ENCODE assay signal across 9 cellular contexts in the genomic region with DNA sequence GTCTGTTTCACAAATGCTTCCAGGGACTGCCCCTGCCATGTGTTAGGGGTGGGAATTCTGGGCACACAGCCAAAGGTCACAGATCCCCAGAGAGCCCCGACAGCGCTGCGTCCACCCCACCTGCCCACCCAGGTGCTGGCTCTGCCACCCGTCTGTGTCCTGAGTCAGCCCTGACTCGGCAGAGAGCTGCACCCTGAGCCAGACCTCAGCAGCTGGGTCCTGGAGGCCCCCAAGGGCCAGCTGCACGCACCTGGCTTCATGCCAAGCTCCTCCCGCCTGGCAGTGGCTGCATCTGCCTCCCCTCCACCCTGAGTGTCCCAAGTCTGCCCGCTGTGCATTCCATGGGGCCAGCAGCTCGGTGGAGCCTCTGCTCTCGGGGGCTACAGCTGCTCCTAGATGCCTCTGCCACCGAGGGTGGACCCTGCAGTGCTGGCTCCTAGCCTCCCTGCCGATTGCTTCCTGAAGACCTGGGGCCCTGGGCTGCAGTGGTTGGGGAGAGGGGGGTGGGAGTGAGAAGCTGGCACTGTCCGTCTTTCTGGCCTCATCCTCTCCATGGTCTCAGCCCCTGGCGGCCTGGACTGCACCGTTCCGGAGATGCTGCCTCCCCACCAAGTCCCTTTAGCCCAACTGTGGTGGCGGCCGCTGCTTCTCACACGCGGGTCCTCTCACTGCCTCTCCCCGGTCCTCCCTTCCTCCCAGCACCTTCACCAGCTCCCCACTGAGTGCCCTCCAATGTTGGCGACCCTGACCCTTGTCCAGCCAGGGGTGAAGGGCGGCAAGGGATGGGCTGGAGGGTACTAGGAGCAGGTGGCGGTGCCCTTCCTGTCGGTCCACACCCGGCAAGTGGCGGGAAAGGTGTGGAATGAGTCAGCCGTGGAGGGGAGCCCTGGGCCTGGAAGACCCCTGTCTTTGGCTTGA. TPM values are rescaled to one million over a fixed set of nuclear protein-coding genes. Genes with fewer than 3 reads are reported as not detected.
DNase-seq lines count a peak whose midpoint lies in the region; ATAC-seq and TF ChIP-seq lines count a peak whose summit lies in the region.
"Had no signal": no experiment of that assay in that cellular context is flagged by ENCODE, and none has a peak within 500 bp of the region (broad histone marks: within the 10 kb centered on the region; RNA-seq: fewer than 3 reads in every experiment).

No MANE protein-coding gene starts in this region.

- H3K36me3 ChIP-seq in BJ (ENCODE audit: control insufficient read depth, insufficient read depth, low read length): no peaks in the 10 kb centered on the region; the same call in 1 of the 2 replicates
- H3K36me3 ChIP-seq in kidney epithelial cell (ENCODE audit: control insufficient read depth, insufficient read depth, low read length): no peaks in the 10 kb centered on the region

- ATAC-seq in GM21381 (IDR thresholded peaks at IDR 0.05; ENCODE audit: unreplicated experiment) (no peak), HG03139 (IDR thresholded peaks at IDR 0.05; ENCODE audit: unreplicated experiment) (no peak), GM19328 (IDR thresholded peaks at IDR 0.05; ENCODE audit: unreplicated experiment) (no peak)

- POLR2A ChIA-PET in BJ (lab: Charles Lee): no interaction called here

- H3K4me3 ChIP-seq in BJ (ENCODE audit: low read depth, low read length): no peak overlapping the region
- no peak overlapping the region for H3K4me3 ChIP-seq in kidney epithelial cell (ENCODE audit: low read depth, low read length)

- TF ChIP-seq CTCF in BJ (IDR thresholded peaks at IDR 0.05; ENCODE audit: insufficient read depth, low read depth, low read length): peak; percentile 18; the same call in 1 of the 2 replicates
- TF ChIP-seq CTCF in kidney epithelial cell (IDR thresholded peaks at IDR 0.05; ENCODE audit: insufficient read depth, low read length, poor library complexity, severe bottlenecking): no peak

- 0 out of 2 replicates have a peak, but pooled peaks cover 1% of the 10 kb centered on the region for H3K27me3 ChIP-seq in BJ (ENCODE audit: control insufficient read depth, insufficient read depth, low read length)
- H3K27me3 ChIP-seq in kidney epithelial cell (ENCODE audit: control insufficient read depth, insufficient read depth, low read length): peaks cover 30% of the 10 kb centered on the region

- no peak for DNase-seq in BJ (ENCODE audit: low read depth)
- peak; percentile 59 for DNase-seq in M059J (ENCODE audit: low read depth)
- DNase-seq in RPMI7951 (ENCODE audit: low read depth): peak; percentile 85
- DNase-seq in kidney epithelial cell (ENCODE audit: low read depth): peak; percentile 31
- DNase-seq in OCI-M2 (lab: John Stamatoyannopoulos, UW; ENCODE audit: unreplicated experiment): no peak
- DNase-seq: naive B cell had no signal

- CTCF ChIA-PET in BJ (lab: Yijun Ruan, JAX): interaction anchor here (1.1 to 2.7 kb wide), 4 partner anchors 9 to 32 kb away, joined by 3 to 10 read pairs (median 6); no protein-coding TSS in a partner anchor

RNA-seq across cellular contexts. Expression of a gene that starts 3.0 kb away (rescaled TPM):
- 18.9 and 34.4 TPM in 2 replicates for polyA plus RNA-seq in BJ (2011; rRNA removed)
- polyA minus RNA-seq in BJ (2011; rRNA and poly(A)+ RNA removed): 8.2 and 13.7 TPM in 2 replicates
- total RNA-seq in M059J (2014; rRNA removed; shearing (Covaris generic)): 30.2 and 41.0 TPM in 2 replicates
- total RNA-seq in RPMI7951 (2014; rRNA removed; shearing (Covaris generic)): 17.2 and 19.7 TPM in 2 replicates
- total RNA-seq in kidney epithelial cell: 0.07 TPM in 1 of 2 replicates, not detected in the other

RNA-seq across cellular contexts. Expression of a gene that starts 13.2 kb away (rescaled TPM):
- polyA plus RNA-seq in BJ (2011; rRNA removed): 0.06 and 0.22 TPM in 2 replicates
- polyA minus RNA-seq in BJ (2011; rRNA and poly(A)+ RNA removed): 0.09 and 0.36 TPM in 2 replicates
- not detected in 2 replicates for total RNA-seq in M059J (2014; rRNA removed; shearing (Covaris generic))
- total RNA-seq in RPMI7951 (2014; rRNA removed; shearing (Covaris generic)): not detected in 2 replicates
- 0.21 TPM in 1 of 2 replicates, not detected in the other for total RNA-seq in kidney epithelial cell

RNA-seq across cellular contexts. Expression of a gene that starts 28.5 kb away (rescaled TPM):
- 0.06 TPM in 1 of 2 replicates, not detected in the other for polyA plus RNA-seq in BJ (2011; rRNA removed)
- polyA minus RNA-seq in BJ (2011; rRNA and poly(A)+ RNA removed): not detected in 2 replicates
- total RNA-seq in M059J (2014; rRNA removed; shearing (Covaris generic)): 0.05 TPM in 1 of 2 replicates, not detected in the other
- 0.24 TPM in 1 of 2 replicates, not detected in the other for total RNA-seq in RPMI7951 (2014; rRNA removed; shearing (Covaris generic))
- total RNA-seq in kidney epithelial cell: not detected in 2 replicates

RNA-seq across cellular contexts. Expression of a gene that starts 41.0 kb away (rescaled TPM):
- not detected in 2 replicates for polyA plus RNA-seq in BJ (2011; rRNA removed)
- not detected in 2 replicates for polyA minus RNA-seq in BJ (2011; rRNA and poly(A)+ RNA removed)
- total RNA-seq in M059J (2014; rRNA removed; shearing (Covaris generic)): not detected in 2 replicates
- not detected in 2 replicates for total RNA-seq in RPMI7951 (2014; rRNA removed; shearing (Covaris generic))
- not detected in 2 replicates for total RNA-seq in kidney epithelial cell

RNA-seq across cellular contexts. Expression of a gene that starts 57.1 kb away (rescaled TPM):
- 57.6 and 118 TPM in 2 replicates for polyA plus RNA-seq in BJ (2011; rRNA removed)
- polyA minus RNA-seq in BJ (2011; rRNA and poly(A)+ RNA removed): 68.4 and 76.6 TPM in 2 replicates
- 41.6 and 43.7 TPM in 2 replicates for total RNA-seq in M059J (2014; rRNA removed; shearing (Covaris generic))
- total RNA-seq in RPMI7951 (2014; rRNA removed; shearing (Covaris generic)): 20.4 and 22.6 TPM in 2 replicates
- 55.1 and 61.7 TPM in 2 replicates for total RNA-seq in kidney epithelial cell

Comparison
In these comparisons a context has a peak if more than half of its experiments do, and no peak if none do; other contexts are left out.
1. DNase-seq: peak in M059J (single experiment), RPMI7951 (single experiment) and kidney epithelial cell (single experiment); none in BJ (single experiment) and OCI-M2 (single experiment).
2. RNA of a gene that starts 3.0 kb away (total RNA-seq): 30.2 to 41.0 TPM in M059J and 17.2 to 19.7 TPM in RPMI7951; 0.07 TPM in kidney epithelial cell; every median in the first group is over 10 times any median in the second.